12 cellular contexts compared by ENCODE assay signal in genomic region chr1:25694167-25694566, GRCh38.
A peak's percentile ranks its signal among the peaks of the same experiment; 100 is the strongest.
DNase-seq lines count a peak whose midpoint lies in the region; ATAC-seq and TF ChIP-seq lines count a peak whose summit lies in the region.
"Had no signal": no experiment of that assay in that cellular context is flagged by ENCODE, and none has a peak within 500 bp of the region (broad histone marks: within the 10 kb centered on the region; RNA-seq: fewer than 3 reads in every experiment).

No MANE protein-coding gene starts in this region.

- DNase-seq in GM23248 (peak; percentile 74), caudate nucleus (lab: John Stamatoyannopoulos, UW) (no peak), left colon (peak in 1 of 2 donors; percentile 57), RWPE1 (ENCODE audit: low spot score) (no peak), NCI-H187 treated with DMSO at 0.1 percent for 48 hours (lab: John Stamatoyannopoulos, UW) (no peak), NCI-H2029 treated with DMSO at 0.1 percent for 48 hours (lab: John Stamatoyannopoulos, UW) (no peak)
- DNase-seq: activated CD4-positive, CD25-positive, alpha-beta regulatory T cell treated with anti-CD3 and anti-CD28 coated beads, Interleukin-2, amount 50 U/mL, for 72 hours; DMS153; hypothalamus; stimulated activated naive CD8-positive, alpha-beta T cell treated with anti-CD3 and anti-CD28 coated beads, Interleukin-15, amount 100 ng/mL, for 72 hours had no signal

- TF ChIP-seq CTCF in RWPE1 (conservative IDR thresholded peaks at IDR 0.05; ENCODE audit: low read depth), result no peak

- no peaks in the 10 kb centered on the region for H3K79me2 ChIP-seq in GM23248 (ENCODE audit: insufficient read depth)

- H3K9ac ChIP-seq in GM23248 (peak overlapping the region; percentile 78), skeletal muscle tissue (ENCODE audit: low read depth in 1 of 3, low read length in 3 of 3) (peak overlapping the region in 2 of 3 donors; percentile 10 to 23)

- H3F3A ChIP-seq in GM23248 (ENCODE audit: insufficient read depth), result peaks cover 38% of the 10 kb centered on the region

- POLR2A ChIA-PET in RWPE1 (lab: Yijun Ruan, JAX; ENCODE audit: low non-redundant PET), result no interaction called here

- H3K4me3 ChIP-seq in GM23248 (no peak overlapping the region), skeletal muscle tissue (ENCODE audit: low read length in 3 of 3) (no peak overlapping the region)

- ATAC-seq in left colon (peak; percentile 13), GM21723 (IDR thresholded peaks at IDR 0.05; ENCODE audit: unreplicated experiment) (no peak)
- ATAC-seq: stimulated activated naive CD8-positive, alpha-beta T cell treated with anti-CD3 and anti-CD28 coated beads, Interleukin-15, amount 100 ng/mL, for 72 hours had no signal

- CTCF ChIA-PET in RWPE1 (lab: Yijun Ruan, JAX), result no interaction called here

- H3K4me2 ChIP-seq in GM23248 (ENCODE audit: unreplicated experiment), result peak overlapping the region; percentile 76

- no peaks in the 10 kb centered on the region for H3K36me3 ChIP-seq in GM23248 (ENCODE audit: low read depth)
- no peaks in the 10 kb centered on the region for H3K36me3 ChIP-seq in skeletal muscle tissue (ENCODE audit: control insufficient read depth in 3 of 3, insufficient read depth in 3 of 3, low read length in 3 of 3)

- no peaks in the 10 kb centered on the region for H4K20me1 ChIP-seq in GM23248 (ENCODE audit: insufficient read depth)

- H3K4me1 ChIP-seq in GM23248 (ENCODE audit: insufficient read depth) (peaks cover 28% of the 10 kb centered on the region), skeletal muscle tissue (ENCODE audit: control insufficient read depth in 3 of 3, insufficient read depth in 3 of 3, low read length in 3 of 3) (peaks cover 43 to 58% (median 55%) of the 10 kb centered on the region in 3 donors)

- WGBS in GM23248 (ENCODE audit: low coverage in 1 of 2, low lambda C conversion rate in 2 of 2, missing lambda C conversion rate in 2 of 2), 2 experiments, result 9 to 14% methylated on average over 5 of the region's 5 CpGs

- H3K9me2 ChIP-seq in GM23248 (ENCODE audit: insufficient read depth), result no peaks in the 10 kb centered on the region

- H3K27ac ChIP-seq in GM23248 (peak overlapping the region; percentile 94), caudate nucleus (ENCODE audit: low read depth, low read length) (peak overlapping the region; percentile 86), skeletal muscle tissue (ENCODE audit: low read depth, low read length) (peak overlapping the region; percentile 77), RWPE1 (no peak overlapping the region)

- H3K9me3 ChIP-seq in GM23248 (ENCODE audit: low read depth) (no peaks in the 10 kb centered on the region), skeletal muscle tissue (ENCODE audit: control insufficient read depth in 3 of 3, low read length in 3 of 3) (no peaks in the 10 kb centered on the region)

- 0 out of 2 replicates have a peak, but pooled peaks cover 3% of the 10 kb centered on the region for H3K27me3 ChIP-seq in GM23248 (replicated peaks; ENCODE audit: insufficient read depth)
- no peaks in the 10 kb centered on the region for H3K27me3 ChIP-seq in skeletal muscle tissue (ENCODE audit: control insufficient read depth in 3 of 3, insufficient read depth in 3 of 3, low read length in 3 of 3)

- in situ Hi-C loops in GM23248 (cut with MboI), result no loop called here

- 0 out of 2 replicates have a peak overlapping the region, but pooled peaks have one; percentile 3 for H2AFZ ChIP-seq in GM23248

- intact Hi-C loops in left colon (cut with DNase I, micrococcal nuclease), result no loop called here
